ENCODE assay signal across 23 cellular contexts in genomic region chrX:139834879-139835278, GRCh38.
A peak's percentile ranks its signal among the peaks of the same experiment; 100 is the strongest.
DNase-seq lines count a peak whose midpoint lies in the region; ATAC-seq, FAIRE-seq and TF ChIP-seq lines count a peak whose summit lies in the region.
"Had no signal": no experiment of that assay in that cellular context is flagged by ENCODE, and none has a peak within 500 bp of the region (broad histone marks: within the 10 kb centered on the region; RNA-seq: fewer than 3 reads in every experiment).

No MANE protein-coding gene starts in this region.

- H3K27ac Mint-ChIP-seq in astrocyte (ENCODE audit: unreplicated experiment) (no peak overlapping the region), mesothelial cell of epicardium (no peak overlapping the region)
- no peak overlapping the region for H3K27ac Mint-ChIP-seq in natural killer cell treated with Interleukin-12 subunit alpha and Interleukin-12 subunit beta and Interleukin-15 and Interleukin-18, amount 100 ng/mL, for 72 hours
- H3K27ac Mint-ChIP-seq: CD4-positive, alpha-beta memory T cell had no signal

- no peaks in the 10 kb centered on the region for H3K27me3 ChIP-seq in astrocyte (ENCODE audit: insufficient read depth, low read length)
- no peaks in the 10 kb centered on the region for H3K27me3 ChIP-seq in pancreas
- H3K27me3 ChIP-seq: BE2C had no signal

- intact Hi-C loops in pancreas (cut with DNase I) = no loop called here

- H2AFZ ChIP-seq in astrocyte (ENCODE audit: low read depth, low read length) = no peak overlapping the region

- H3K4me3 ChIP-seq in astrocyte (ENCODE audit: insufficient read depth, low read depth, low read length) (no peak overlapping the region), pancreas (no peak overlapping the region)
- H3K4me3 ChIP-seq: A549; BLaER1 treated with 17β-estradiol and CSF1 and Interleukin-3, amounts not matched to agents 10 nM and 100 nM; HAP-1 had no signal

- TF ChIP-seq CTCF in astrocyte (IDR thresholded peaks at IDR 0.05; ENCODE audit: insufficient read depth, low read depth, low read length) (no peak), pancreas (IDR thresholded peaks at IDR 0.05) (no peak), mesothelial cell of epicardium (IDR thresholded peaks at IDR 0.05; ENCODE audit: unreplicated experiment) (no peak)

- H3K36me3 Mint-ChIP-seq in astrocyte (ENCODE audit: low read depth, unreplicated experiment) (no peaks in the 10 kb centered on the region), mesothelial cell of epicardium (peaks cover 10% of the 10 kb centered on the region)
- no peaks in the 10 kb centered on the region for H3K36me3 Mint-ChIP-seq in natural killer cell treated with Interleukin-12 subunit alpha and Interleukin-12 subunit beta and Interleukin-15 and Interleukin-18, amount 100 ng/mL, for 72 hours

- H4K20me1 ChIP-seq in astrocyte (ENCODE audit: insufficient read depth, low read length) = no peaks in the 10 kb centered on the region

- H3K4me1 Mint-ChIP-seq in astrocyte (ENCODE audit: low read depth, unreplicated experiment) (peaks cover 15% of the 10 kb centered on the region), mesothelial cell of epicardium (peaks cover 35% of the 10 kb centered on the region)
- peaks cover 8 to 12% of the 10 kb centered on the region in 2 donors for H3K4me1 Mint-ChIP-seq in natural killer cell treated with Interleukin-12 subunit alpha and Interleukin-12 subunit beta and Interleukin-15 and Interleukin-18, amount 100 ng/mL, for 72 hours (ENCODE audit: low read depth in 2 of 2)

- no peaks in the 10 kb centered on the region for H3K27me3 Mint-ChIP-seq in astrocyte (ENCODE audit: low read depth, unreplicated experiment)
- no peaks in the 10 kb centered on the region for H3K27me3 Mint-ChIP-seq in mesothelial cell of epicardium (ENCODE audit: low read depth)
- peaks cover 0 to 2% of the 10 kb centered on the region in 2 donors for H3K27me3 Mint-ChIP-seq in natural killer cell treated with Interleukin-12 subunit alpha and Interleukin-12 subunit beta and Interleukin-15 and Interleukin-18, amount 100 ng/mL, for 72 hours
- H3K27me3 Mint-ChIP-seq: CD4-positive, alpha-beta memory T cell had no signal

- H3K4me1 ChIP-seq in astrocyte (ENCODE audit: insufficient read depth, low read length) (peaks cover 14% of the 10 kb centered on the region), pancreas (peaks cover 0 to 4% (median 0%) of the 10 kb centered on the region in 3 donors)

- no peak overlapping the region for H3K4me2 ChIP-seq in astrocyte (ENCODE audit: low read length)
- H3K4me2 ChIP-seq: A549; BLaER1 treated with 17β-estradiol and CSF1 and Interleukin-3, amounts not matched to agents 10 nM and 100 nM had no signal

- no peak for TF ChIP-seq POLR2A in GM12892 (IDR thresholded peaks at IDR 0.05; ENCODE audit: low read depth, low read length)
- no peak for TF ChIP-seq POLR2A in erythroblast (IDR thresholded peaks at IDR 0.05; ENCODE audit: low read length)

- peak; percentile 33 for FAIRE-seq in GM12892 (lab: Jason Lieb, UNC)
- FAIRE-seq in astrocyte (lab: Jason Lieb, UNC) = peak; percentile 94
- no peak for FAIRE-seq in pancreas (lab: Jason Lieb, UNC)
- FAIRE-seq: A549, H54 had no signal

- H3K36me3 ChIP-seq in astrocyte (ENCODE audit: insufficient read depth, low read length) (no peaks in the 10 kb centered on the region), pancreas (no peaks in the 10 kb centered on the region)
- H3K36me3 ChIP-seq: BE2C, HAP-1 had no signal

- peaks cover 47% of the 10 kb centered on the region for H3K79me2 ChIP-seq in astrocyte (ENCODE audit: insufficient read depth, low read length)

- H3K4me3 Mint-ChIP-seq in astrocyte (ENCODE audit: unreplicated experiment) (no peak overlapping the region), mesothelial cell of epicardium (no peak overlapping the region)
- H3K4me3 Mint-ChIP-seq in natural killer cell treated with Interleukin-12 subunit alpha and Interleukin-12 subunit beta and Interleukin-15 and Interleukin-18, amount 100 ng/mL, for 72 hours = no peak overlapping the region
- H3K4me3 Mint-ChIP-seq: CD4-positive, alpha-beta memory T cell; HFFc6 had no signal

- ATAC-seq in pancreas = peak; percentile 50 to 92 (median 58)
- ATAC-seq in natural killer cell treated with Interleukin-12 subunit alpha and Interleukin-12 subunit beta and Interleukin-15 and Interleukin-18, amount 100 ng/mL, for 72 hours = no peak
- ATAC-seq: A549 had no signal

- H3K9me3 Mint-ChIP-seq in astrocyte (ENCODE audit: unreplicated experiment) = no peaks in the 10 kb centered on the region
- H3K9me3 Mint-ChIP-seq in mesothelial cell of epicardium = peaks cover 19% of the 10 kb centered on the region
- H3K9me3 Mint-ChIP-seq in natural killer cell treated with Interleukin-12 subunit alpha and Interleukin-12 subunit beta and Interleukin-15 and Interleukin-18, amount 100 ng/mL, for 72 hours = no peaks in the 10 kb centered on the region
- H3K9me3 Mint-ChIP-seq: HFFc6 had no signal

- H3K9ac ChIP-seq in astrocyte (ENCODE audit: low read length) = no peak overlapping the region
- H3K9ac ChIP-seq: BLaER1 treated with 17β-estradiol and CSF1 and Interleukin-3, amounts not matched to agents 10 nM and 100 nM had no signal

- DNase-seq in GM12892 (ENCODE audit: insufficient read length) (no peak), astrocyte (ENCODE audit: low read depth) (no peak), erythroblast (lab: John Stamatoyannopoulos, UW) (peak; percentile 1 to 57), pancreas (no peak), NOMO-1 (lab: John Stamatoyannopoulos, UW; ENCODE audit: unreplicated experiment in 2 of 2) (no peak), mesothelial cell of epicardium (ENCODE audit: low spot score in 2 of 2, unreplicated experiment in 2 of 2) (no peak)
- no peak for DNase-seq in natural killer cell treated with Interleukin-12 subunit alpha and Interleukin-12 subunit beta and Interleukin-15 and Interleukin-18, amount 100 ng/mL, for 72 hours (ENCODE audit: low spot score)
- DNase-seq: 8988T; ACHN; AML-193; BE2C; Calu3; CD4-positive, alpha-beta memory T cell; COR-L47; DMS53; DMS79 treated with DMSO at 0.1 percent for 48 hours; GF-D8; GOT3; HFFc6 had no signal

- no peak overlapping the region for H3K27ac ChIP-seq in astrocyte (ENCODE audit: low read depth, low read length)
- H3K27ac ChIP-seq in pancreas = no peak overlapping the region
- H3K27ac ChIP-seq: A549; BLaER1 treated with 17β-estradiol and CSF1 and Interleukin-3, amounts not matched to agents 10 nM and 100 nM had no signal

- H3K9me3 ChIP-seq in astrocyte (ENCODE audit: insufficient read depth, low read depth, low read length) (no peaks in the 10 kb centered on the region), pancreas (no peaks in the 10 kb centered on the region)
- H3K9me3 ChIP-seq: A549, BE2C, HAP-1 had no signal

Comparison
In these comparisons a context has a peak if more than half of its experiments do, and no peak if none do; other contexts are left out.
1. DNase-seq: peak in erythroblast (2 of 2); none in GM12892 (single experiment), astrocyte (single experiment), pancreas (0 of 6), NOMO-1 (0 of 2), mesothelial cell of epicardium (0 of 2) and natural killer cell treated with Interleukin-12 subunit alpha and Interleukin-12 subunit beta and Interleukin-15 and Interleukin-18, amount 100 ng/mL, for 72 hours (single experiment).
2. ATAC-seq: peak in pancreas (4 of 4); none in natural killer cell treated with Interleukin-12 subunit alpha and Interleukin-12 subunit beta and Interleukin-15 and Interleukin-18, amount 100 ng/mL, for 72 hours (0 of 2).